20 cellular contexts compared by ENCODE assay signal in the genomic region with DNA sequence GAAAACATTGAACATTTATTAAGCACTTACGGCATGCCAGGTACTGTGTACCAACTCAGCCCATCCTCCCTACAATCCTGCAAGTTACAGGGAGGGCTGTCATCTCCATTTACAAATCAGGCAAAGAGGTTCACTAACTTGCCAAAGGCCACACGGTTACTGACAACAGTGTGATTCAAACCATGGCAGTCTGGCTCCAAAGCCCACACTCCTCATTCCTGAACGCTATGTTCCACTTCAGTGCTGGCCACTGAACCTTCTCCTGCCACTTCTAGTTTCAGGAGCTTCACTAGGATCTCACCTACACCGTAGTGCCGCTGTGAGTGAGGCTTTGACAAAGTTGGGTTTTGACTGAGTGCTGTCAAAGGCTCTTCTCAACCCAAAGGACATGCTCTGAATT.
"Had no signal": no experiment of that assay in that cellular context is flagged by ENCODE, and none has a peak within 500 bp of the region (broad histone marks: within the 10 kb centered on the region; RNA-seq: fewer than 3 reads in every experiment).

No MANE protein-coding gene starts in this region.

- H3K27ac Mint-ChIP-seq: activated CD4-positive, alpha-beta T cell treated with anti-CD3 and anti-CD28 coated beads for 36 hours; activated naive CD4-positive, alpha-beta T cell treated with anti-CD3 and anti-CD28 coated beads, Interleukin-2, amount 50 U/mL, for 72 hours; activated T-helper 1 cell treated with anti-CD3 and anti-CD28 coated beads, Interleukin-12 subunit alpha, Interleukin-12 subunit beta, Interleukin-2, Interleukin-4 antibody, amounts not matched to agents 30 ng/mL and 10 ng/mL and 1 ng/mL, durations not matched to agents 14 hours and 24 hours and 36 hours; T-cell; WTC11 had no signal

- H3K36me3 ChIP-seq: adrenal gland, breast epithelium, left lung, ovary, tibial nerve, uterus had no signal

- H3K4me1 Mint-ChIP-seq: activated CD4-positive, alpha-beta T cell treated with anti-CD3 and anti-CD28 coated beads for 36 hours; T-cell; WTC11 had no signal

- H3K27me3 ChIP-seq: adrenal gland, breast epithelium, ovary, tibial nerve, uterus had no signal

- H3K4me3 ChIP-seq: adrenal gland, breast epithelium, left lung, ovary, tibial nerve, uterus had no signal

- DNase-seq: activated CD4-positive, alpha-beta T cell treated with anti-CD3 and anti-CD28 coated beads for 36 hours; activated CD4-positive, alpha-beta T cell treated with anti-CD3 and anti-CD28 coated beads, Interleukin-2, amount 50 U/mL, for 48 hours; activated gamma-delta T cell treated with Interleukin-2 at 50 U/mL for 16 hours; adrenal gland; dermis blood vessel endothelial cell; effector memory CD4-positive, alpha-beta T cell; hippocampal formation; left lung; ovary; stimulated activated naive CD4-positive, alpha-beta T cell; T-cell; uterus had no signal

- ATAC-seq: activated CD4-positive, alpha-beta T cell treated with anti-CD3 and anti-CD28 coated beads for 36 hours; activated naive CD4-positive, alpha-beta T cell treated with anti-CD3 and anti-CD28 coated beads, Interleukin-2, amount 50 U/mL, for 72 hours; left lung; T-cell; WTC11 had no signal

- FAIRE-seq: astrocyte, islet of Langerhans had no signal

- H3K27ac ChIP-seq: adrenal gland, breast epithelium, left lung, ovary, tibial nerve, uterus had no signal

- H3K4me3 Mint-ChIP-seq: activated CD4-positive, alpha-beta T cell treated with anti-CD3 and anti-CD28 coated beads for 36 hours; activated T-helper 1 cell treated with anti-CD3 and anti-CD28 coated beads, Interleukin-12 subunit alpha, Interleukin-12 subunit beta, Interleukin-2, Interleukin-4 antibody, amounts not matched to agents 30 ng/mL and 10 ng/mL and 1 ng/mL, durations not matched to agents 14 hours and 24 hours and 36 hours; neural crest cell; T-cell; WTC11 had no signal

- H3K9me3 Mint-ChIP-seq: activated naive CD4-positive, alpha-beta T cell treated with anti-CD3 and anti-CD28 coated beads, Interleukin-2, amount 50 U/mL, for 72 hours; activated T-helper 1 cell treated with anti-CD3 and anti-CD28 coated beads, Interleukin-12 subunit alpha, Interleukin-12 subunit beta, Interleukin-2, Interleukin-4 antibody, amounts not matched to agents 30 ng/mL and 10 ng/mL and 1 ng/mL, durations not matched to agents 14 hours and 24 hours and 36 hours; T-cell; WTC11 had no signal

- H3K9me3 ChIP-seq: adrenal gland, breast epithelium, left lung, ovary, tibial nerve, uterus had no signal

- H3K4me1 ChIP-seq: adrenal gland, breast epithelium, uterus had no signal

- H3K36me3 Mint-ChIP-seq: activated naive CD4-positive, alpha-beta T cell treated with anti-CD3 and anti-CD28 coated beads, Interleukin-2, amount 50 U/mL, for 72 hours; T-cell; WTC11 had no signal
